Comparison of ENCODE assay signal across 1 cellular context in genomic region chr1:209678981-209679539, GRCh38.
TF ChIP-seq lines count a peak whose summit lies in the region.

No MANE protein-coding gene starts in this region.

TF ChIP-seq in K562, 482 proteins besides CTCF, POLR2A, EP300 and RAD21:
- TF ChIP-seq HOXB6 (CRISPR knock-in tag; IDR thresholded peaks at IDR 0.05; ENCODE audit: borderline replicate concordance) (no peak), FOSL1 (tag; conservative IDR thresholded peaks at IDR 0.05) (peak; percentile 60; the same call in 1 of the 2 replicates), FOXK2 (conservative IDR thresholded peaks at IDR 0.05 in 1 of 2, IDR thresholded peaks at IDR 0.05 in 1 of 2; ENCODE audit: low read depth in 2 of 2) (no peak), POLR2AphosphoS2 (IDR thresholded peaks at IDR 0.05; ENCODE audit: low read length) (no peak), VEZF1 (CRISPR knock-in tag; IDR thresholded peaks at IDR 0.05) (no peak), IFI16 (CRISPR knock-in tag; IDR thresholded peaks at IDR 0.05) (no peak), CEBPB (tag; IDR thresholded peaks at IDR 0.05) (peak; percentile 55; the same call in 1 of the 2 replicates), CEBPG (CRISPR knock-in tag; IDR thresholded peaks at IDR 0.05) (no peak), CEBPG (tag; conservative IDR thresholded peaks at IDR 0.05 in 1 of 2, IDR thresholded peaks at IDR 0.05 in 1 of 2) (peak; percentile 38 to 51; a peak in 1 of 4 replicates), HOMEZ (CRISPR knock-in tag; IDR thresholded peaks at IDR 0.05) (no peak), SP1 (CRISPR knock-in tag; IDR thresholded peaks at IDR 0.05) (no peak), CSDE1 (IDR thresholded peaks at IDR 0.05) (no peak), NR1H2 (CRISPR knock-in tag; IDR thresholded peaks at IDR 0.05) (no peak), ETS2 (tag; IDR thresholded peaks at IDR 0.05; ENCODE audit: borderline replicate concordance, poor library complexity, severe bottlenecking) (no peak), NFATC3 (IDR thresholded peaks at IDR 0.05) (no peak)
